Comparison of ENCODE assay signal across 1 cellular context in the genomic region with DNA sequence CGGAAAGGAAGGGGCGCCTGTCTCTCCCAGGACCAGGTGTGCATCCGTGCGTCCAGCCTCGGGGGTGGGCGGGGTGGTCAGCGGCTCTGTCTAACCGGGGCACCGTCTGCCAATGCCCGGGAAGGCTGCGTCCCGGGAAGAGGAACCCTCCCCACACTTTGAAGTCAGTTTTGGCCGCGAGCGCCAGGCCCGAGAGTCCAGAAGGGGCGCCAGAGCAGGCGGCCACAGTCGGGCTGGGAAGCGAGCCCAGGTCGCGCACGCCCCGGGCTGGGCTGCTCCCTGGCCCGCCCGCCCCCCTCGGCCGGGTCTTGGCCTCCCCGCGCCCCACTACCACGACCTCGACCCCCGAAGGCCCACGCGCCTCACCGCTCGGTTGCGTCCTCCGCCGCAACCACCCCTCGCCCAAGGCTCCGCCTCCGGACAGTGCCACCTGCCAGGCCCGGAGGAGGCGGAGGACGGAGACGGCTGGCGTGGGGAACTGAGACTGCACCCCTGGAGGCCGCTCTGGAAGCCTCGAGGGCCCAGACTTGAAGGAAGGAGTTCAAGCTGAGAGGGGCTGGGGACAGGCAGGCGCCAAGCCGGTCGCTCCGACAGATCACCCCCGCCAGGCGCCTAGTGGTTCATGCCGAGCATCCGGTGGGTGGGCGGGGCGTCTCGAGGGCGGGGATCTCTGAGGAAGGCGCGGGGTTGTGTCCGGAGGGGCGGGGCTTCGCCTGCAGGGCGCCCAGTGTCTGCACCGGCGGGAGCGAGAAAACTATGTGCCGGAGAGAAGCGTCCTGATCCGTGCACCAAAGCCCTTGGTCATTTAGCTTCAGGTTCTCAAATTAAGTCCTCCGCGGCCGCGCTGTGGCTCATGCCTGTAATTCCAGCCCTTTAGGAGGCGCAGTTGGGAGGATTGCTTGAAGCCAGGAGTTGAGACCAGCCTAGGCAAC.
TF ChIP-seq lines count a peak whose summit lies in the region.

A gene (minus strand): TSS at position 404 of the 932 bp plus-strand sequence. CDS start 1,093 bp downstream, outside the sequence.

TF ChIP-seq in HCT116, 20 proteins besides CTCF, POLR2A, EP300 and RAD21 (continued from another document):
- TF ChIP-seq, protein P1, sequence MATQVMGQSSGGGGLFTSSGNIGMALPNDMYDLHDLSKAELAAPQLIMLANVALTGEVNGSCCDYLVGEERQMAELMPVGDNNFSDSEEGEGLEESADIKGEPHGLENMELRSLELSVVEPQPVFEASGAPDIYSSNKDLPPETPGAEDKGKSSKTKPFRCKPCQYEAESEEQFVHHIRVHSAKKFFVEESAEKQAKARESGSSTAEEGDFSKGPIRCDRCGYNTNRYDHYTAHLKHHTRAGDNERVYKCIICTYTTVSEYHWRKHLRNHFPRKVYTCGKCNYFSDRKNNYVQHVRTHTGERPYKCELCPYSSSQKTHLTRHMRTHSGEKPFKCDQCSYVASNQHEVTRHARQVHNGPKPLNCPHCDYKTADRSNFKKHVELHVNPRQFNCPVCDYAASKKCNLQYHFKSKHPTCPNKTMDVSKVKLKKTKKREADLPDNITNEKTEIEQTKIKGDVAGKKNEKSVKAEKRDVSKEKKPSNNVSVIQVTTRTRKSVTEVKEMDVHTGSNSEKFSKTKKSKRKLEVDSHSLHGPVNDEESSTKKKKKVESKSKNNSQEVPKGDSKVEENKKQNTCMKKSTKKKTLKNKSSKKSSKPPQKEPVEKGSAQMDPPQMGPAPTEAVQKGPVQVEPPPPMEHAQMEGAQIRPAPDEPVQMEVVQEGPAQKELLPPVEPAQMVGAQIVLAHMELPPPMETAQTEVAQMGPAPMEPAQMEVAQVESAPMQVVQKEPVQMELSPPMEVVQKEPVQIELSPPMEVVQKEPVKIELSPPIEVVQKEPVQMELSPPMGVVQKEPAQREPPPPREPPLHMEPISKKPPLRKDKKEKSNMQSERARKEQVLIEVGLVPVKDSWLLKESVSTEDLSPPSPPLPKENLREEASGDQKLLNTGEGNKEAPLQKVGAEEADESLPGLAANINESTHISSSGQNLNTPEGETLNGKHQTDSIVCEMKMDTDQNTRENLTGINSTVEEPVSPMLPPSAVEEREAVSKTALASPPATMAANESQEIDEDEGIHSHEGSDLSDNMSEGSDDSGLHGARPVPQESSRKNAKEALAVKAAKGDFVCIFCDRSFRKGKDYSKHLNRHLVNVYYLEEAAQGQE (IDR thresholded peaks at IDR 0.05; ENCODE audit: low read depth) = no peak
- TF ChIP-seq, protein P2, sequence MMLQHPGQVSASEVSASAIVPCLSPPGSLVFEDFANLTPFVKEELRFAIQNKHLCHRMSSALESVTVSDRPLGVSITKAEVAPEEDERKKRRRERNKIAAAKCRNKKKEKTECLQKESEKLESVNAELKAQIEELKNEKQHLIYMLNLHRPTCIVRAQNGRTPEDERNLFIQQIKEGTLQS (IDR thresholded peaks at IDR 0.05) = no peak
- TF ChIP-seq FOSL1 (IDR thresholded peaks at IDR 0.05; ENCODE audit: low read depth) (no peak), EZH2 (IDR thresholded peaks at IDR 0.05) (no peak), EGR1 (IDR thresholded peaks at IDR 0.05; ENCODE audit: low read depth) (no peak), CEBPB (IDR thresholded peaks at IDR 0.05; ENCODE audit: low read depth) (no peak), SRF (IDR thresholded peaks at IDR 0.05; ENCODE audit: low read depth) (no peak), SP1 (IDR thresholded peaks at IDR 0.05; ENCODE audit: low read depth) (no peak), ZFX (IDR thresholded peaks at IDR 0.05) (peak; percentile 82; the same call in 1 of the 2 replicates), ELF1 (IDR thresholded peaks at IDR 0.05; ENCODE audit: borderline replicate concordance, low read depth) (no peak), TCF7L2 (IDR thresholded peaks at IDR 0.05; ENCODE audit: borderline replicate concordance, extremely low read depth, insufficient read depth, insufficient read length) (peak; percentile 73)
